In genomic region chr12:104457746-104458644, GRCh38 we compare ENCODE assay signal across 1 cellular context.
TF ChIP-seq lines count a peak whose summit lies in the region.

No MANE protein-coding gene starts in this region.

TF ChIP-seq in HEK293, 187 proteins besides CTCF, POLR2A, EP300 and RAD21 (continued from another document):
- TF ChIP-seq PRDM10 (tag by site-specific recombination; IDR thresholded peaks at IDR 0.05) (peak; percentile 48), ZNF223 (tag by site-specific recombination; IDR thresholded peaks at IDR 0.05) (no peak), EGR2 (tag by site-specific recombination; IDR thresholded peaks at IDR 0.05; ENCODE audit: low read depth) (peak; percentile 71), ZNF366 (tag by site-specific recombination; conservative IDR thresholded peaks at IDR 0.05) (peak; percentile 39; the same call in 1 of the 2 replicates), ZNF37A (tag by site-specific recombination; IDR thresholded peaks at IDR 0.05) (no peak), ZNF391 (tag by site-specific recombination; IDR thresholded peaks at IDR 0.05; ENCODE audit: borderline replicate concordance, low read depth) (no peak), ZNF23 (tag by site-specific recombination; IDR thresholded peaks at IDR 0.05; ENCODE audit: borderline replicate concordance) (no peak), WT1 (tag by site-specific recombination; IDR thresholded peaks at IDR 0.05) (no peak), ZNF274 (IDR thresholded peaks at IDR 0.05; ENCODE audit: low read length) (no peak), ZNF274 (tag by site-specific recombination; IDR thresholded peaks at IDR 0.05; ENCODE audit: borderline replicate concordance) (no peak), ZNF580 (tag by site-specific recombination; IDR thresholded peaks at IDR 0.05) (no peak), ZBTB17 (tag by site-specific recombination; IDR thresholded peaks at IDR 0.05) (0 out of 2 replicates have a peak, but pooled peaks have one; percentile 42), ZNF585B (tag by site-specific recombination; IDR thresholded peaks at IDR 0.05) (no peak), ZIC2 (tag by site-specific recombination; IDR thresholded peaks at IDR 0.05) (no peak), ZNF426 (tag by site-specific recombination; IDR thresholded peaks at IDR 0.05) (no peak), KLF7 (tag by site-specific recombination; IDR thresholded peaks at IDR 0.05; ENCODE audit: borderline replicate concordance) (no peak), ZNF701 (tag by site-specific recombination; IDR thresholded peaks at IDR 0.05) (no peak), ZFP3 (tag by site-specific recombination; IDR thresholded peaks at IDR 0.05; ENCODE audit: low read depth) (no peak), ZNF473 (tag by site-specific recombination; IDR thresholded peaks at IDR 0.05) (no peak), TCF7L2 (IDR thresholded peaks at IDR 0.05; ENCODE audit: borderline replicate concordance, low read depth, low read length) (0 out of 2 replicates have a peak, but pooled peaks have one; percentile 52), BCL11B (tag by site-specific recombination; IDR thresholded peaks at IDR 0.05; ENCODE audit: low read depth) (peak; percentile 81), ZNF132 (tag by site-specific recombination; IDR thresholded peaks at IDR 0.05; ENCODE audit: borderline replicate concordance) (no peak), ZNF654 (tag by site-specific recombination; IDR thresholded peaks at IDR 0.05; ENCODE audit: low read depth) (no peak), ZNF623 (tag by site-specific recombination; IDR thresholded peaks at IDR 0.05) (no peak), ZNF311 (tag by site-specific recombination; IDR thresholded peaks at IDR 0.05; ENCODE audit: borderline replicate concordance) (no peak), ZBTB26 (tag by site-specific recombination; optimal IDR thresholded peaks at IDR 0.05) (peak; percentile 39), ZNF513 (tag by site-specific recombination; IDR thresholded peaks at IDR 0.05) (no peak)
- TF ChIP-seq, protein P1, sequence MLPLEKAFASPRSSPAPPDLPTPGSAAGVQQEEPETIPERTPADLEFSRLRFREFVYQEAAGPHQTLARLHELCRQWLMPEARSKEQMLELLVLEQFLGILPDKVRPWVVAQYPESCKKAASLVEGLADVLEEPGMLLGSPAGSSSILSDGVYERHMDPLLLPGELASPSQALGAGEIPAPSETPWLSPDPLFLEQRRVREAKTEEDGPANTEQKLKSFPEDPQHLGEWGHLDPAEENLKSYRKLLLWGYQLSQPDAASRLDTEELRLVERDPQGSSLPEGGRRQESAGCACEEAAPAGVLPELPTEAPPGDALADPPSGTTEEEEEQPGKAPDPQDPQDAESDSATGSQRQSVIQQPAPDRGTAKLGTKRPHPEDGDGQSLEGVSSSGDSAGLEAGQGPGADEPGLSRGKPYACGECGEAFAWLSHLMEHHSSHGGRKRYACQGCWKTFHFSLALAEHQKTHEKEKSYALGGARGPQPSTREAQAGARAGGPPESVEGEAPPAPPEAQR (tag by site-specific recombination; IDR thresholded peaks at IDR 0.05): no peak
- TF ChIP-seq, protein P2, sequence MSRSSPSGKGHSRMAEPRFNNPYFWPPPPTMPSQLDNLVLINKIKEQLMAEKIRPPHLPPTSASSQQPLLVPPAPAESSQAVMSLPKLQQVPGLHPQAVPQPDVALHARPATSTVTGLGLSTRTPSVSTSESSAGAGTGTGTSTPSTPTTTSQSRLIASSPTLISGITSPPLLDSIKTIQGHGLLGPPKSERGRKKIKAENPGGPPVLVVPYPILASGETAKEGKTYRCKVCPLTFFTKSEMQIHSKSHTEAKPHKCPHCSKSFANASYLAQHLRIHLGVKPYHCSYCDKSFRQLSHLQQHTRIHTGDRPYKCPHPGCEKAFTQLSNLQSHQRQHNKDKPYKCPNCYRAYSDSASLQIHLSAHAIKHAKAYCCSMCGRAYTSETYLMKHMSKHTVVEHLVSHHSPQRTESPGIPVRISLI (tag by site-specific recombination; IDR thresholded peaks at IDR 0.05): peak; percentile 96
- TF ChIP-seq, protein P3, sequence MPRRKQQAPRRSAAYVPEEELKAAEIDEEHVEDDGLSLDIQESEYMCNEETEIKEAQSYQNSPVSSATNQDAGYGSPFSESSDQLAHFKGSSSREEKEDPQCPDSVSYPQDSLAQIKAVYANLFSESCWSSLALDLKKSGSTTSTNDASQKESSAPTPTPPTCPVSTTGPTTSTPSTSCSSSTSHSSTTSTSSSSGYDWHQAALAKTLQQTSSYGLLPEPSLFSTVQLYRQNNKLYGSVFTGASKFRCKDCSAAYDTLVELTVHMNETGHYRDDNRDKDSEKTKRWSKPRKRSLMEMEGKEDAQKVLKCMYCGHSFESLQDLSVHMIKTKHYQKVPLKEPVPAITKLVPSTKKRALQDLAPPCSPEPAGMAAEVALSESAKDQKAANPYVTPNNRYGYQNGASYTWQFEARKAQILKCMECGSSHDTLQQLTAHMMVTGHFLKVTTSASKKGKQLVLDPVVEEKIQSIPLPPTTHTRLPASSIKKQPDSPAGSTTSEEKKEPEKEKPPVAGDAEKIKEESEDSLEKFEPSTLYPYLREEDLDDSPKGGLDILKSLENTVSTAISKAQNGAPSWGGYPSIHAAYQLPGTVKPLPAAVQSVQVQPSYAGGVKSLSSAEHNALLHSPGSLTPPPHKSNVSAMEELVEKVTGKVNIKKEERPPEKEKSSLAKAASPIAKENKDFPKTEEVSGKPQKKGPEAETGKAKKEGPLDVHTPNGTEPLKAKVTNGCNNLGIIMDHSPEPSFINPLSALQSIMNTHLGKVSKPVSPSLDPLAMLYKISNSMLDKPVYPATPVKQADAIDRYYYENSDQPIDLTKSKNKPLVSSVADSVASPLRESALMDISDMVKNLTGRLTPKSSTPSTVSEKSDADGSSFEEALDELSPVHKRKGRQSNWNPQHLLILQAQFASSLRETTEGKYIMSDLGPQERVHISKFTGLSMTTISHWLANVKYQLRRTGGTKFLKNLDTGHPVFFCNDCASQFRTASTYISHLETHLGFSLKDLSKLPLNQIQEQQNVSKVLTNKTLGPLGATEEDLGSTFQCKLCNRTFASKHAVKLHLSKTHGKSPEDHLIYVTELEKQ (tag by site-specific recombination; IDR thresholded peaks at IDR 0.05; ENCODE audit: borderline replicate concordance): no peak
- TF ChIP-seq, protein P4, sequence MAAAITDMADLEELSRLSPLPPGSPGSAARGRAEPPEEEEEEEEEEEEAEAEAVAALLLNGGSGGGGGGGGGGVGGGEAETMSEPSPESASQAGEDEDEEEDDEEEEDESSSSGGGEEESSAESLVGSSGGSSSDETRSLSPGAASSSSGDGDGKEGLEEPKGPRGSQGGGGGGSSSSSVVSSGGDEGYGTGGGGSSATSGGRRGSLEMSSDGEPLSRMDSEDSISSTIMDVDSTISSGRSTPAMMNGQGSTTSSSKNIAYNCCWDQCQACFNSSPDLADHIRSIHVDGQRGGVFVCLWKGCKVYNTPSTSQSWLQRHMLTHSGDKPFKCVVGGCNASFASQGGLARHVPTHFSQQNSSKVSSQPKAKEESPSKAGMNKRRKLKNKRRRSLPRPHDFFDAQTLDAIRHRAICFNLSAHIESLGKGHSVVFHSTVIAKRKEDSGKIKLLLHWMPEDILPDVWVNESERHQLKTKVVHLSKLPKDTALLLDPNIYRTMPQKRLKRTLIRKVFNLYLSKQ (tag by site-specific recombination; IDR thresholded peaks at IDR 0.05; ENCODE audit: borderline replicate concordance): no peak
- TF ChIP-seq, protein P5, sequence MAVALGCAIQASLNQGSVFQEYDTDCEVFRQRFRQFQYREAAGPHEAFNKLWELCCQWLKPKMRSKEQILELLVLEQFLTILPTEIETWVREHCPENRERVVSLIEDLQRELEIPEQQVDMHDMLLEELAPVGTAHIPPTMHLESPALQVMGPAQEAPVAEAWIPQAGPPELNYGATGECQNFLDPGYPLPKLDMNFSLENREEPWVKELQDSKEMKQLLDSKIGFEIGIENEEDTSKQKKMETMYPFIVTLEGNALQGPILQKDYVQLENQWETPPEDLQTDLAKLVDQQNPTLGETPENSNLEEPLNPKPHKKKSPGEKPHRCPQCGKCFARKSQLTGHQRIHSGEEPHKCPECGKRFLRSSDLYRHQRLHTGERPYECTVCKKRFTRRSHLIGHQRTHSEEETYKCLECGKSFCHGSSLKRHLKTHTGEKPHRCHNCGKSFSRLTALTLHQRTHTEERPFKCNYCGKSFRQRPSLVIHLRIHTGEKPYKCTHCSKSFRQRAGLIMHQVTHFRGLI (tag by site-specific recombination; IDR thresholded peaks at IDR 0.05): peak; percentile 94
- TF ChIP-seq, protein P6, sequence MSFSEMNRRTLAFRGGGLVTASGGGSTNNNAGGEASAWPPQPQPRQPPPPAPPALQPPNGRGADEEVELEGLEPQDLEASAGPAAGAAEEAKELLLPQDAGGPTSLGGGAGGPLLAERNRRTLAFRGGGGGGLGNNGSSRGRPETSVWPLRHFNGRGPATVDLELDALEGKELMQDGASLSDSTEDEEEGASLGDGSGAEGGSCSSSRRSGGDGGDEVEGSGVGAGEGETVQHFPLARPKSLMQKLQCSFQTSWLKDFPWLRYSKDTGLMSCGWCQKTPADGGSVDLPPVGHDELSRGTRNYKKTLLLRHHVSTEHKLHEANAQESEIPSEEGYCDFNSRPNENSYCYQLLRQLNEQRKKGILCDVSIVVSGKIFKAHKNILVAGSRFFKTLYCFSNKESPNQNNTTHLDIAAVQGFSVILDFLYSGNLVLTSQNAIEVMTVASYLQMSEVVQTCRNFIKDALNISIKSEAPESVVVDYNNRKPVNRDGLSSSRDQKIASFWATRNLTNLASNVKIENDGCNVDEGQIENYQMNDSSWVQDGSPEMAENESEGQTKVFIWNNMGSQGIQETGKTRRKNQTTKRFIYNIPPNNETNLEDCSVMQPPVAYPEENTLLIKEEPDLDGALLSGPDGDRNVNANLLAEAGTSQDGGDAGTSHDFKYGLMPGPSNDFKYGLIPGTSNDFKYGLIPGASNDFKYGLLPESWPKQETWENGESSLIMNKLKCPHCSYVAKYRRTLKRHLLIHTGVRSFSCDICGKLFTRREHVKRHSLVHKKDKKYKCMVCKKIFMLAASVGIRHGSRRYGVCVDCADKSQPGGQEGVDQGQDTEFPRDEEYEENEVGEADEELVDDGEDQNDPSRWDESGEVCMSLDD (tag by site-specific recombination; IDR thresholded peaks at IDR 0.05): peak; percentile 70
